20 cellular contexts compared by ENCODE assay signal in genomic region chr18:53883771-53884170, GRCh38.
DNase-seq lines count a peak whose midpoint lies in the region; ATAC-seq and TF ChIP-seq lines count a peak whose summit lies in the region.
"Had no signal": no experiment of that assay in that cellular context is flagged by ENCODE, and none has a peak within 500 bp of the region (broad histone marks: within the 10 kb centered on the region; RNA-seq: fewer than 3 reads in every experiment).

No MANE protein-coding gene starts in this region.

- TF ChIP-seq POLR2A in sigmoid colon (IDR thresholded peaks at IDR 0.05): no peak

- H3K4me1 ChIP-seq in sigmoid colon: no peaks in the 10 kb centered on the region
- H3K4me1 ChIP-seq: BE2C; BLaER1 treated with 17β-estradiol and CSF1 and Interleukin-3, amounts not matched to agents 10 nM and 100 nM had no signal

- peak; percentile 23 for DNase-seq in ACHN
- peak; percentile 8 for DNase-seq in epithelial cell of esophagus (ENCODE audit: low read depth)
- peak; percentile 35 for DNase-seq in glomerular visceral epithelial cell (ENCODE audit: extremely low spot score)
- DNase-seq in renal cortical epithelial cell (ENCODE audit: low read depth): peak; percentile 50
- DNase-seq in sigmoid colon: no peak
- DNase-seq in left ventricle myocardium superior: no peak
- no peak for DNase-seq in cerebellar cortex (ENCODE audit: low spot score)
- DNase-seq: AML-193; BE2C; Calu3; CD4-positive, alpha-beta T cell; COR-L47; DMS53; DMS79 treated with DMSO at 0.1 percent for 48 hours; GF-D8; H9 had no signal

- H3K36me3 ChIP-seq in sigmoid colon: no peaks in the 10 kb centered on the region
- H3K36me3 ChIP-seq: BE2C; BLaER1 treated with 17β-estradiol and CSF1 and Interleukin-3, amounts not matched to agents 10 nM and 100 nM had no signal

- no peak overlapping the region for H3K27ac ChIP-seq in sigmoid colon
- H3K27ac ChIP-seq: 22Rv1; BLaER1 treated with 17β-estradiol and CSF1 and Interleukin-3, amounts not matched to agents 10 nM and 100 nM had no signal

- TF ChIP-seq EP300 in sigmoid colon (IDR thresholded peaks at IDR 0.05): no peak

- intact Hi-C loops in sigmoid colon (cut with DNase I): no loop called here
- intact Hi-C loops in left ventricle myocardium superior (cut with micrococcal nuclease): no loop called here

- WGBS in sigmoid colon, 2 donors: 95 to 96% methylated on average over 2 of the region's 2 CpGs

- TF ChIP-seq CTCF in epithelial cell of esophagus (IDR thresholded peaks at IDR 0.05; ENCODE audit: insufficient read depth, low read depth, low read length, missing control alignments) (no peak), sigmoid colon (IDR thresholded peaks at IDR 0.05) (no peak)

- in situ Hi-C loops in ACHN (cut with HindIII; ENCODE audit: low pct_ligation_motif_present, low pct_unique_long_range_greater_than_20kb, low sequenced_read_pairs): no loop called here

- H3K27me3 ChIP-seq in sigmoid colon: no peaks in the 10 kb centered on the region
- H3K27me3 ChIP-seq: BE2C; BLaER1 treated with 17β-estradiol and CSF1 and Interleukin-3, amounts not matched to agents 10 nM and 100 nM had no signal

- ATAC-seq in left ventricle myocardium superior: no peak
- ATAC-seq: GM23338, HCT116 had no signal

- no peak overlapping the region for H3K4me3 ChIP-seq in epithelial cell of esophagus (ENCODE audit: low read length)
- H3K4me3 ChIP-seq in sigmoid colon: no peak overlapping the region
- H3K4me3 ChIP-seq: BLaER1 treated with 17β-estradiol and CSF1 and Interleukin-3, amounts not matched to agents 10 nM and 100 nM; GM23338 had no signal

- H3K9me3 ChIP-seq in sigmoid colon: peaks cover 0 to 3% (median 0%) of the 10 kb centered on the region in 4 donors
- H3K9me3 ChIP-seq: BE2C had no signal

Comparison
In these comparisons a context has a peak if more than half of its experiments do, and no peak if none do; other contexts are left out.
1. DNase-seq: peak in ACHN (single experiment), epithelial cell of esophagus (single experiment), glomerular visceral epithelial cell (single experiment) and renal cortical epithelial cell (single experiment); none in sigmoid colon (single experiment), left ventricle myocardium superior (single experiment) and cerebellar cortex (single experiment).